Comparison of ENCODE assay signal across 11 cellular contexts in genomic region chr5:72507360-72508238, GRCh38. TPM values are rescaled to one million over a fixed set of nuclear protein-coding genes. Genes with fewer than 3 reads are reported as not detected.
DNase-seq lines count a peak whose midpoint lies in the region; ATAC-seq, FAIRE-seq and TF ChIP-seq lines count a peak whose summit lies in the region.
"Had no signal": no experiment of that assay in that cellular context is flagged by ENCODE, and none has a peak within 500 bp of the region (broad histone marks: within the 10 kb centered on the region; RNA-seq: fewer than 3 reads in every experiment).

Gene ZNF366 (minus strand): TSS chr5:72507410. CDS start chr5:72461496, 45,914 bp downstream.

- H3K4me3 Mint-ChIP-seq in GM23338: no peak within 1 kb of the TSS
- H3K4me3 Mint-ChIP-seq: activated CD4-positive, alpha-beta T cell treated with anti-CD3 and anti-CD28 coated beads for 36 hours had no signal

- H3K27ac ChIP-seq in GM23338 (ENCODE audit: low read depth) (no peak within 1 kb of the TSS), lower lobe of right lung (peak within 1 kb of the TSS; percentile 54), spleen (peak within 1 kb of the TSS; percentile 36 to 80 (median 68))

- no peak for FAIRE-seq in HTR-8/SVneo (lab: Jason Lieb, UNC)

- WGBS in spleen, 5 donors: 43 to 47% (median 46%) methylated on average over 14 of the region's 14 CpGs

- H3K36me3 ChIP-seq in GM23338 (ENCODE audit: insufficient read depth): no peaks in the 10 kb centered on the region
- H3K36me3 ChIP-seq in lower lobe of right lung: no peaks in the 10 kb centered on the region
- H3K36me3 ChIP-seq in spleen: no peaks in the 10 kb centered on the region

- ATAC-seq in GM23338 (no peak), lower lobe of right lung (peak in 1 of 2 donors; percentile 9), GM18873 (IDR thresholded peaks at IDR 0.05; ENCODE audit: low FRiP score, unreplicated experiment) (no peak)
- ATAC-seq: activated CD4-positive, alpha-beta T cell treated with anti-CD3 and anti-CD28 coated beads for 36 hours had no signal

- no peak for DNase-seq in GM23338 (ENCODE audit: low spot score)
- DNase-seq in astrocyte of the hippocampus (ENCODE audit: low read depth, low spot score): peak; percentile 34
- no peak for DNase-seq in lower lobe of right lung
- DNase-seq in spleen: no peak
- no peak for DNase-seq in HTR-8/SVneo (ENCODE audit: insufficient read length, low spot score)
- DNase-seq in HuH-7.5 (ENCODE audit: low spot score): no peak
- no peak for DNase-seq in occipital lobe (lab: John Stamatoyannopoulos, UW)
- DNase-seq: activated CD4-positive, alpha-beta T cell treated with anti-CD3 and anti-CD28 coated beads for 36 hours; MM.1S; SW 1271 had no signal

- H3K9me3 ChIP-seq in lower lobe of right lung: no peaks in the 10 kb centered on the region
- no peaks in the 10 kb centered on the region for H3K9me3 ChIP-seq in spleen

- intact Hi-C loops in lower lobe of right lung (cut with DNase I): no loop called here
- intact Hi-C loops in spleen (cut with DNase I; ENCODE audit: low total_unique reads): loop anchor here (10.0 kb wide), 1 partner anchor 53 kb away; no protein-coding TSS in a partner anchor

- H3F3A ChIP-seq in GM23338 (replicated peaks; ENCODE audit: low read depth): no peaks in the 10 kb centered on the region

- H3K4me3 ChIP-seq in GM23338: no peak within 1 kb of the TSS
- peak within 1 kb of the TSS; percentile 28 for H3K4me3 ChIP-seq in lower lobe of right lung
- H3K4me3 ChIP-seq in spleen: peak within 1 kb of the TSS; percentile 14 to 61 (median 28)

- H3K27me3 ChIP-seq in GM23338 (ENCODE audit: insufficient read depth) (no peaks in the 10 kb centered on the region), lower lobe of right lung (ENCODE audit: low read depth) (no peaks in the 10 kb centered on the region), spleen (replicated peaks in 1 of 7) (no peaks in the 10 kb centered on the region)

- H3K27ac Mint-ChIP-seq in GM23338: no peak within 1 kb of the TSS
- H3K27ac Mint-ChIP-seq: activated CD4-positive, alpha-beta T cell treated with anti-CD3 and anti-CD28 coated beads for 36 hours had no signal

- H3K36me3 Mint-ChIP-seq in GM23338 (ENCODE audit: low read depth): no peaks in the 10 kb centered on the region

- no peaks in the 10 kb centered on the region for H3K9me3 Mint-ChIP-seq in GM23338

- H3K4me1 Mint-ChIP-seq in GM23338: peaks cover 36% of the 10 kb centered on the region

- H3K27me3 Mint-ChIP-seq in GM23338 (ENCODE audit: insufficient read depth, low read depth, poor library complexity): peaks cover 2% of the 10 kb centered on the region

- TF ChIP-seq POLR2A in spleen (IDR thresholded peaks at IDR 0.05): no peak

- TF ChIP-seq CTCF in GM23338 (conservative IDR thresholded peaks at IDR 0.05; ENCODE audit: low read depth in 2 of 2) (no peak), lower lobe of right lung (IDR thresholded peaks at IDR 0.05) (no peak), spleen (IDR thresholded peaks at IDR 0.05 in 8 of 11, conservative IDR thresholded peaks at IDR 0.05 in 3 of 11) (no peak)

- H3K79me2 ChIP-seq in GM23338 (replicated peaks; ENCODE audit: insufficient read depth): no peaks in the 10 kb centered on the region

- H4K20me1 ChIP-seq in GM23338 (replicated peaks; ENCODE audit: insufficient read depth): no peaks in the 10 kb centered on the region

- no peak within 1 kb of the TSS for H3K4me2 ChIP-seq in GM23338

- H2AFZ ChIP-seq in GM23338: peak within 1 kb of the TSS; percentile 56

- peaks cover 10% of the 10 kb centered on the region for H3K9me2 ChIP-seq in GM23338 (ENCODE audit: insufficient read depth)

- peaks cover 25% of the 10 kb centered on the region for H3K4me1 ChIP-seq in GM23338 (ENCODE audit: insufficient read depth)
- H3K4me1 ChIP-seq in lower lobe of right lung: peaks cover 28% of the 10 kb centered on the region
- peaks cover 13 to 81% (median 41%) of the 10 kb centered on the region in 6 donors for H3K4me1 ChIP-seq in spleen

TF ChIP-seq in GM23338, 12 proteins besides CTCF, POLR2A, EP300 and RAD21 (continues in another document):
- TF ChIP-seq JUNB (IDR thresholded peaks at IDR 0.05; ENCODE audit: unreplicated experiment): no peak
- no peak for TF ChIP-seq ETS1 (IDR thresholded peaks at IDR 0.05)
- TF ChIP-seq EZH2 (IDR thresholded peaks at IDR 0.05; ENCODE audit: low read depth, unreplicated experiment): no peak
- no peak for TF ChIP-seq ZNF462 (CRISPR knock-in tag; IDR thresholded peaks at IDR 0.05)
- no peak for TF ChIP-seq STAT1 (IDR thresholded peaks at IDR 0.05; ENCODE audit: unreplicated experiment)
- TF ChIP-seq POLR2AphosphoS5 (IDR thresholded peaks at IDR 0.05; ENCODE audit: low read depth): no peak
- no peak for TF ChIP-seq NANOG (IDR thresholded peaks at IDR 0.05; ENCODE audit: borderline replicate concordance)

RNA-seq across cellular contexts. Expression of gene ZNF366, which starts in this region (rescaled TPM):
- total RNA-seq in GM23338 (2014; rRNA removed; shearing (Covaris generic)): not detected in 2 replicates
- polyA plus RNA-seq in GM23338 (2016; fragmentation: Nextera tagmentation; extraction: Ambion mirVana) (not detected in 2 replicates), spleen (1 to 10 TPM in 1 of 3 donors, under 1 TPM in 2; 0.26 to 2.3 (median 0.38) TPM)
- total RNA-seq in lower lobe of right lung (13.6 TPM), spleen (10 to 100 TPM in 5 of 7 donors, 1 to 10 TPM in 2; 8.1 to 19.8 (median 14.7) TPM), occipital lobe (0.94 TPM)
- total RNA-seq: activated CD4-positive, alpha-beta T cell treated with anti-CD3 and anti-CD28 coated beads for 36 hours had no signal
